In the genomic region with DNA sequence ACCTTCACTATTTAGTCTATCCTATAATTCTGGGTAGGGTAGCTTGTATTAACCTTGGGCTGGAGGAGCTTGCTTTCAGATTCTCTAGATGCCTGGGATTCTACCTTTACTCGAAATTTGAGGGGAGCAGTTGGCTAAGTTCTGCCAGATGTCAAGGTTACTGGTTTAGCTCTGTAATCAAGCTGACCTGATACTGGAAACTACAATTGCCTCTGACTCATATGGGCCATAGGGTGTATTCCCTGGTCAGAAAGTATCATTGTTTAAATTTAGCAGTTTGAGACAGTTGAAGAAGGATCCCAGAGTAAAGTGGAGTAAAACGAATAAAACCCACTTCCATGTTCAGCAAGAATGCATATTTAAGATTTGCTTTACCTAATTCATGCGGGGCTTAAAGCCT, we compare ENCODE assay signal across 1 cellular context.
TF ChIP-seq lines count a peak whose summit lies in the region.

No MANE protein-coding gene starts in this region.

TF ChIP-seq in GM12878, 131 proteins besides CTCF, POLR2A, EP300 and RAD21 (continued from another document):
- TF ChIP-seq, protein P1, sequence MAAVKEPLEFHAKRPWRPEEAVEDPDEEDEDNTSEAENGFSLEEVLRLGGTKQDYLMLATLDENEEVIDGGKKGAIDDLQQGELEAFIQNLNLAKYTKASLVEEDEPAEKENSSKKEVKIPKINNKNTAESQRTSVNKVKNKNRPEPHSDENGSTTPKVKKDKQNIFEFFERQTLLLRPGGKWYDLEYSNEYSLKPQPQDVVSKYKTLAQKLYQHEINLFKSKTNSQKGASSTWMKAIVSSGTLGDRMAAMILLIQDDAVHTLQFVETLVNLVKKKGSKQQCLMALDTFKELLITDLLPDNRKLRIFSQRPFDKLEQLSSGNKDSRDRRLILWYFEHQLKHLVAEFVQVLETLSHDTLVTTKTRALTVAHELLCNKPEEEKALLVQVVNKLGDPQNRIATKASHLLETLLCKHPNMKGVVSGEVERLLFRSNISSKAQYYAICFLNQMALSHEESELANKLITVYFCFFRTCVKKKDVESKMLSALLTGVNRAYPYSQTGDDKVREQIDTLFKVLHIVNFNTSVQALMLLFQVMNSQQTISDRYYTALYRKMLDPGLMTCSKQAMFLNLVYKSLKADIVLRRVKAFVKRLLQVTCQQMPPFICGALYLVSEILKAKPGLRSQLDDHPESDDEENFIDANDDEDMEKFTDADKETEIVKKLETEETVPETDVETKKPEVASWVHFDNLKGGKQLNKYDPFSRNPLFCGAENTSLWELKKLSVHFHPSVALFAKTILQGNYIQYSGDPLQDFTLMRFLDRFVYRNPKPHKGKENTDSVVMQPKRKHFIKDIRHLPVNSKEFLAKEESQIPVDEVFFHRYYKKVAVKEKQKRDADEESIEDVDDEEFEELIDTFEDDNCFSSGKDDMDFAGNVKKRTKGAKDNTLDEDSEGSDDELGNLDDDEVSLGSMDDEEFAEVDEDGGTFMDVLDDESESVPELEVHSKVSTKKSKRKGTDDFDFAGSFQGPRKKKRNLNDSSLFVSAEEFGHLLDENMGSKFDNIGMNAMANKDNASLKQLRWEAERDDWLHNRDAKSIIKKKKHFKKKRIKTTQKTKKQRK (IDR thresholded peaks at IDR 0.05; ENCODE audit: low read depth, low read length), result no peak
